9 cellular contexts compared by ENCODE assay signal in the genomic region with DNA sequence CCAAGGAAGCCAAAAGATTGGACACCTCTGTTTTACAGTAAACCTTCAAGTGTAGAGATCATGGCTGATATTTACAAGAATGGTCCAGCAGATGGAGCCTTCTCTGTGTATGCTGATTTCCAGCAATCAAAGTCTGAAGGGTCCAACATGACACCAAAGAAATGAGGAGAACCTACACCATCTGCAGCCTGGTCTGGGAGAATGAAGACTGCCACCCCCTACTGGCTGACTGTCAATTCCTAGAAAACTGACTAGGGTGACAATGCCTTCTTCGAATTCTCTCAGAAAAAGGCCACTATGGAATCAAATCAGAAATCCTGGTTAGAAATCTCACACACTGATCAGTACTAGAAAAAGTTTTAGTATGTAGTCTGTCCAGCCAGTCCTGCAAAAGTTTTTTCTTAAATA.
DNase-seq lines count a peak whose midpoint lies in the region; ATAC-seq, FAIRE-seq and TF ChIP-seq lines count a peak whose summit lies in the region.
"Had no signal": no experiment of that assay in that cellular context is flagged by ENCODE, and none has a peak within 500 bp of the region (broad histone marks: within the 10 kb centered on the region; RNA-seq: fewer than 3 reads in every experiment).

No MANE protein-coding gene starts in this region.

- FAIRE-seq in GM12892 (lab: Jason Lieb, UNC): no peak

- TF ChIP-seq RAD21 in SK-N-SH (IDR thresholded peaks at IDR 0.05; ENCODE audit: low read length): peak; percentile 63

- H3K9me3 Mint-ChIP-seq in progenitor cell of endocrine pancreas (ENCODE audit: low read depth): no peaks in the 10 kb centered on the region

- no peaks in the 10 kb centered on the region for H3K36me3 Mint-ChIP-seq in progenitor cell of endocrine pancreas (ENCODE audit: insufficient read depth)

- H3K27ac Mint-ChIP-seq in progenitor cell of endocrine pancreas: no peak overlapping the region

- DNase-seq in NCI-H1436 (lab: John Stamatoyannopoulos, UW): peak; percentile 7
- DNase-seq in NCI-H1436 treated with DMSO at 0.1 percent for 48 hours (lab: John Stamatoyannopoulos, UW): no peak
- DNase-seq in HuH-7.5 (ENCODE audit: low spot score): peak; percentile 55
- peak; percentile 45 for DNase-seq in SK-N-SH
- DNase-seq in foreskin fibroblast: peak; percentile 58 to 73
- DNase-seq in progenitor cell of endocrine pancreas (ENCODE audit: low spot score, unreplicated experiment): no peak
- no peak for DNase-seq in GM12892 (ENCODE audit: insufficient read length)

- peak; percentile 62 for TF ChIP-seq CTCF in SK-N-SH (IDR thresholded peaks at IDR 0.05)
- TF ChIP-seq CTCF in foreskin fibroblast (IDR thresholded peaks at IDR 0.05; ENCODE audit: low read depth, low read length): peak; percentile 38
- TF ChIP-seq CTCF in progenitor cell of endocrine pancreas (IDR thresholded peaks at IDR 0.05; ENCODE audit: unreplicated experiment): peak; percentile 45

- H3K27ac ChIP-seq in SK-N-SH (ENCODE audit: low read depth in 2 of 2, low read length in 1 of 2): no peak overlapping the region
- H3K27ac ChIP-seq: BLaER1 had no signal

- no peak overlapping the region for H2AFZ ChIP-seq in SK-N-SH (ENCODE audit: low read depth)

- peaks cover 62% of the 10 kb centered on the region for H3K79me2 ChIP-seq in SK-N-SH (ENCODE audit: insufficient read depth)

- peaks cover 1% of the 10 kb centered on the region for H3K4me1 Mint-ChIP-seq in progenitor cell of endocrine pancreas (ENCODE audit: low read depth)

- ATAC-seq in GM19397 (IDR thresholded peaks at IDR 0.05; ENCODE audit: unreplicated experiment): no peak

- H4K20me1 ChIP-seq in SK-N-SH (ENCODE audit: insufficient read depth): peaks cover 16% of the 10 kb centered on the region
- H4K20me1 ChIP-seq: BLaER1 had no signal

- H3K4me2 ChIP-seq in SK-N-SH: no peak overlapping the region
- H3K4me2 ChIP-seq: BLaER1 had no signal

- 31% methylated on average over 1 of the region's 1 CpG for WGBS in SK-N-SH (ENCODE audit: low lambda C conversion rate)

- no peaks in the 10 kb centered on the region for H3K9me2 ChIP-seq in SK-N-SH

- POLR2A ChIA-PET in SK-N-SH (lab: Yijun Ruan, JAX): no interaction called here

- H3K36me3 ChIP-seq in SK-N-SH (replicated peaks in 1 of 2; ENCODE audit: control insufficient read depth in 1 of 2, insufficient read depth in 2 of 2, low read length in 1 of 2): no peaks in the 10 kb centered on the region
- H3K36me3 ChIP-seq: BLaER1 had no signal

- no peaks in the 10 kb centered on the region for H3K27me3 Mint-ChIP-seq in progenitor cell of endocrine pancreas

- CTCF ChIA-PET in SK-N-SH (lab: Yijun Ruan, JAX): interaction anchor here (1.3 kb wide), 1 partner anchor 19 kb away, joined by 5 read pairs; no protein-coding TSS in a partner anchor

- no peak for TF ChIP-seq EP300 in SK-N-SH (IDR thresholded peaks at IDR 0.05; ENCODE audit: borderline replicate concordance in 1 of 2, low read depth in 1 of 2, low read length in 1 of 2)

- H3K4me3 ChIP-seq in SK-N-SH (ENCODE audit: low read depth in 2 of 2, low read length in 1 of 2) (no peak overlapping the region), foreskin fibroblast (ENCODE audit: low read depth in 1 of 2, low read length in 2 of 2) (no peak overlapping the region)
- H3K4me3 ChIP-seq: BLaER1 had no signal

- no peaks in the 10 kb centered on the region for H3F3A ChIP-seq in SK-N-SH (replicated peaks; ENCODE audit: insufficient read depth)

- H3K9ac ChIP-seq in SK-N-SH: no peak overlapping the region
- H3K9ac ChIP-seq: BLaER1 had no signal

- H3K27me3 ChIP-seq in SK-N-SH (ENCODE audit: insufficient read depth): no peaks in the 10 kb centered on the region
- H3K27me3 ChIP-seq: BLaER1 had no signal

- H3K9me3 ChIP-seq in SK-N-SH: no peaks in the 10 kb centered on the region

- H3K4me3 Mint-ChIP-seq in progenitor cell of endocrine pancreas (ENCODE audit: low read depth): no peak overlapping the region

- H3K4me1 ChIP-seq in SK-N-SH (ENCODE audit: control insufficient read depth in 1 of 2, insufficient read depth in 2 of 2, low read depth in 1 of 2, low read length in 1 of 2): no peaks in the 10 kb centered on the region
- H3K4me1 ChIP-seq: BLaER1 had no signal

- no peak for TF ChIP-seq POLR2A in GM12892 (IDR thresholded peaks at IDR 0.05; ENCODE audit: low read depth, low read length)

TF ChIP-seq in SK-N-SH, 30 proteins besides CTCF, POLR2A, EP300 and RAD21:
- TF ChIP-seq POLR2AphosphoS5 (IDR thresholded peaks at IDR 0.05; ENCODE audit: low read depth, low read length) (no peak), SMC3 (IDR thresholded peaks at IDR 0.05; ENCODE audit: low read depth, low read length) (peak; percentile 64)

Comparison
In these comparisons a context has a peak if more than half of its experiments do, and no peak if none do; other contexts are left out.
1. DNase-seq: peak in NCI-H1436 (single experiment), HuH-7.5 (single experiment), SK-N-SH (single experiment) and foreskin fibroblast (2 of 2); none in NCI-H1436 treated with DMSO at 0.1 percent for 48 hours (single experiment), progenitor cell of endocrine pancreas (single experiment) and GM12892 (single experiment).
2. Peak in every context shown above with its lines, with median percentiles within 50 percentile points of each other: CTCF ChIP-seq.